26 cellular contexts compared by ENCODE assay signal in genomic region chr17:65572186-65572580, GRCh38. TPM values are rescaled to one million over a fixed set of nuclear protein-coding genes. Genes with fewer than 3 reads are reported as not detected.
A peak's percentile ranks its signal among the peaks of the same experiment; 100 is the strongest.
DNase-seq lines count a peak whose midpoint lies in the region; ATAC-seq and TF ChIP-seq lines count a peak whose summit lies in the region.
"Had no signal": no experiment of that assay in that cellular context is flagged by ENCODE, and none has a peak within 500 bp of the region (broad histone marks: within the 10 kb centered on the region; RNA-seq: fewer than 3 reads in every experiment).

No MANE protein-coding gene starts in this region.

- no peaks in the 10 kb centered on the region for H3K79me2 ChIP-seq in H9 (ENCODE audit: insufficient read depth, low read length)

- H3K79me1 ChIP-seq in H9 (ENCODE audit: insufficient read depth, low read depth, low read length, poor library complexity, severe bottlenecking) (no peaks in the 10 kb centered on the region), neuronal stem cell (ENCODE audit: low read depth, low read length) (no peaks in the 10 kb centered on the region)

- intact Hi-C loops in head of caudate nucleus (cut with DNase I): no loop called here

- H3K14ac ChIP-seq in H9 (ENCODE audit: insufficient read depth, low read length) (no peak overlapping the region), neuronal stem cell (ENCODE audit: low read length) (no peak overlapping the region)

- H2BK15ac ChIP-seq in H9 (ENCODE audit: low read depth, low read length) (no peak overlapping the region), neuronal stem cell (ENCODE audit: low read length) (no peak overlapping the region)

- no peaks in the 10 kb centered on the region; a peak in 1 of 5 replicates for H3K9me3 Mint-ChIP-seq in H9
- H3K9me3 Mint-ChIP-seq in WTC11: no peaks in the 10 kb centered on the region
- H3K9me3 Mint-ChIP-seq: CD4-positive, alpha-beta T cell; T-cell had no signal

- peak overlapping the region; percentile 25 for H3K4me2 ChIP-seq in H9 (ENCODE audit: insufficient read depth, insufficient read length, low read length)
- H3K4me2 ChIP-seq in neuronal stem cell (ENCODE audit: insufficient read depth, low read length, poor library complexity, severe bottlenecking): peak overlapping the region; percentile 23
- H3K4me2 ChIP-seq: A549; BLaER1 treated with 17β-estradiol and CSF1 and Interleukin-3, amounts not matched to agents 10 nM and 100 nM had no signal

- peaks cover 8% of the 10 kb centered on the region for H3K27me3 Mint-ChIP-seq in H9 (ENCODE audit: low read depth)
- peaks cover 13% of the 10 kb centered on the region; the same call in 1 of the 2 replicates for H3K27me3 Mint-ChIP-seq in WTC11 (ENCODE audit: low read depth)
- H3K27me3 Mint-ChIP-seq: CD4-positive, alpha-beta T cell; T-cell had no signal

- H4K5ac ChIP-seq in H9 (ENCODE audit: insufficient read length, low read depth, low read length): no peak overlapping the region

- peak overlapping the region; percentile 45 to 69 for H3K4me3 Mint-ChIP-seq in H9
- peak overlapping the region; percentile 62 for H3K4me3 Mint-ChIP-seq in WTC11
- H3K4me3 Mint-ChIP-seq: CD4-positive, alpha-beta T cell; T-cell had no signal

- no CpG with 5 or more reads among the region's 6 CpGs for WGBS in H9 (ENCODE audit: extremely low coverage, insufficient read length, low lambda C conversion rate)
- WGBS in neuronal stem cell (ENCODE audit: extremely low coverage in 2 of 2, insufficient read length in 2 of 2, insufficient replicate concordance in 1 of 2), 2 donors: no CpG with 5 or more reads among the region's 6 CpGs

- no peak overlapping the region for H3K18ac ChIP-seq in H9 (ENCODE audit: insufficient read length, low read depth, low read length)
- peak overlapping the region; percentile 15 for H3K18ac ChIP-seq in neuronal stem cell (ENCODE audit: low read length)

- H4K8ac ChIP-seq in H9 (replicated peaks; ENCODE audit: insufficient read length, low read depth, low read length) (no peak overlapping the region), neuronal stem cell (ENCODE audit: low read depth, low read length) (no peak overlapping the region)

- H3K36me3 Mint-ChIP-seq in H9 (ENCODE audit: insufficient read depth in 1 of 3, low read depth in 3 of 3): 0 out of 7 replicates have a peak, but pooled peaks cover 0 to 2% (median 0%) of the 10 kb centered on the region in 3 experiments
- no peaks in the 10 kb centered on the region for H3K36me3 Mint-ChIP-seq in WTC11
- H3K36me3 Mint-ChIP-seq: T-cell had no signal

- H3K27me3 ChIP-seq in H9 (ENCODE audit: insufficient read depth, low read length): no peaks in the 10 kb centered on the region; the same call in 1 of the 2 replicates
- no peaks in the 10 kb centered on the region for H3K27me3 ChIP-seq in iPS-15b (ENCODE audit: control insufficient read depth, insufficient read depth, low read length)
- H3K27me3 ChIP-seq in neuronal stem cell (ENCODE audit: control insufficient read depth in 3 of 3, insufficient read depth in 3 of 3, low read depth in 1 of 3, low read length in 3 of 3): peaks cover 0 to 13% (median 0%) of the 10 kb centered on the region in 3 experiments
- no peaks in the 10 kb centered on the region for H3K27me3 ChIP-seq in foreskin keratinocyte
- H3K27me3 ChIP-seq: BLaER1 treated with 17β-estradiol and CSF1 and Interleukin-3, amounts not matched to agents 10 nM and 100 nM had no signal

- no peaks in the 10 kb centered on the region for H4K20me1 ChIP-seq in H9 (ENCODE audit: control insufficient read depth, insufficient read depth, insufficient read length)
- H4K20me1 ChIP-seq: BLaER1 treated with 17β-estradiol and CSF1 and Interleukin-3, amounts not matched to agents 10 nM and 100 nM had no signal

- H3K4me1 ChIP-seq in H9 (ENCODE audit: insufficient read depth, low read length) (peaks cover 12% of the 10 kb centered on the region; the same call in 1 of the 2 replicates), iPS-15b (ENCODE audit: control insufficient read depth, insufficient read depth, low read length) (peaks cover 14% of the 10 kb centered on the region), neuronal stem cell (ENCODE audit: control insufficient read depth in 2 of 2, insufficient read depth in 1 of 2, low read depth in 1 of 2, low read length in 2 of 2) (peaks cover 16 to 18% of the 10 kb centered on the region in 2 donors), foreskin keratinocyte (no peaks in the 10 kb centered on the region)
- H3K4me1 ChIP-seq: A549 had no signal

- H2BK5ac ChIP-seq in H9 (ENCODE audit: insufficient read length, low read length) (no peak overlapping the region), neuronal stem cell (ENCODE audit: low read length) (no peak overlapping the region)

- peaks cover 3% of the 10 kb centered on the region for H3K23me2 ChIP-seq in H9 (ENCODE audit: insufficient read length, low read depth, low read length, poor library complexity, severe bottlenecking)

- H3K27ac ChIP-seq in H9 (ENCODE audit: insufficient read length, low read depth, low read length) (peak overlapping the region; percentile 42), neuronal stem cell (replicated peaks; ENCODE audit: low read length) (no peak overlapping the region), foreskin keratinocyte (no peak overlapping the region)
- H3K27ac ChIP-seq: A549; BLaER1 treated with 17β-estradiol and CSF1 and Interleukin-3, amounts not matched to agents 10 nM and 100 nM had no signal

- ATAC-seq in WTC11 (no peak), foreskin keratinocyte (no peak)
- ATAC-seq: A549, K562, T-cell had no signal

- peak overlapping the region; percentile 6 for H3K4me3 ChIP-seq in iPS-15b (ENCODE audit: low read depth, low read length)
- peak overlapping the region in 1 of 2 donors; percentile 1 for H3K4me3 ChIP-seq in neuronal stem cell (ENCODE audit: low read length in 2 of 2)
- H3K4me3 ChIP-seq: A549; BLaER1 treated with 17β-estradiol and CSF1 and Interleukin-3, amounts not matched to agents 10 nM and 100 nM; K562 had no signal

- H3K36me3 ChIP-seq in iPS-15b (ENCODE audit: control insufficient read depth, insufficient read depth, low read length) (no peaks in the 10 kb centered on the region), neuronal stem cell (replicated peaks in 1 of 2; ENCODE audit: control insufficient read depth in 2 of 2, insufficient read depth in 2 of 2, low read length in 2 of 2) (no peaks in the 10 kb centered on the region)
- H3K36me3 ChIP-seq: BLaER1 treated with 17β-estradiol and CSF1 and Interleukin-3, amounts not matched to agents 10 nM and 100 nM had no signal

- no peak overlapping the region for H2AK5ac ChIP-seq in H9 (ENCODE audit: insufficient read length, low read length)
- H2AK5ac ChIP-seq in neuronal stem cell (ENCODE audit: low read depth, low read length): no peak overlapping the region

- no peak overlapping the region for H2AFZ ChIP-seq in H9 (ENCODE audit: low read length)
- H2AFZ ChIP-seq in neuronal stem cell (ENCODE audit: low read length): peak overlapping the region; percentile 69

- H3K56ac ChIP-seq in H9 (ENCODE audit: insufficient read length, low read depth, low read length): no peak overlapping the region

- H3K9me3 ChIP-seq in H9 (ENCODE audit: control insufficient read depth, low read depth, low read length): no peaks in the 10 kb centered on the region
- no peaks in the 10 kb centered on the region for H3K9me3 ChIP-seq in iPS-15b (ENCODE audit: control insufficient read depth, insufficient read depth, low read length)
- no peaks in the 10 kb centered on the region for H3K9me3 ChIP-seq in neuronal stem cell (replicated peaks in 1 of 2; ENCODE audit: control insufficient read depth in 2 of 2, insufficient read depth in 1 of 2, low read depth in 1 of 2, low read length in 2 of 2)
- H3K9me3 ChIP-seq: A549 had no signal

- DNase-seq in H9: no peak
- no peak for DNase-seq in WTC11 (ENCODE audit: low spot score)
- no peak for DNase-seq in neuronal stem cell (ENCODE audit: low spot score)
- no peak for DNase-seq in head of caudate nucleus
- no peak for DNase-seq in foreskin keratinocyte
- DNase-seq in GM03348 (ENCODE audit: low spot score): no peak
- DNase-seq: AML-193; CD4-positive, alpha-beta T cell; EL; GF-D8; HCEC 1CT; MV-4-11; NCI-H1105; NCI-H1436 treated with DMSO at 0.1 percent for 48 hours; NCI-H187 treated with DMSO at 0.1 percent for 48 hours; NCI-H2171 treated with DMSO at 0.1 percent for 48 hours; NCI-H524 treated with DMSO at 0.1 percent for 48 hours; NCI-H774; NK-92 treated with Interleukin-12 subunit alpha and Interleukin-12 subunit beta, amount 100 ng/mL, for 24 hours; RPMI8226; SHP77; T-cell had no signal

- no peak for TF ChIP-seq CTCF in H9 (conservative IDR thresholded peaks at IDR 0.05)
- TF ChIP-seq CTCF in WTC11 (IDR thresholded peaks at IDR 0.05): no peak
- no peak for TF ChIP-seq CTCF in foreskin keratinocyte (conservative IDR thresholded peaks at IDR 0.05)

- H3K27ac Mint-ChIP-seq in H9 (peak overlapping the region; percentile 96 to 99 (median 97)), WTC11 (peak overlapping the region; percentile 99)
- H3K27ac Mint-ChIP-seq: CD4-positive, alpha-beta T cell; T-cell had no signal

- H4K91ac ChIP-seq in H9 (ENCODE audit: insufficient read length, low read depth, low read length) (no peak overlapping the region), neuronal stem cell (ENCODE audit: low read depth, low read length, poor library complexity) (no peak overlapping the region)

- H3T11ph ChIP-seq in H9 (ENCODE audit: low read length): no peak overlapping the region

- CTCF ChIA-PET in WTC11 (lab: Charles Lee): interaction anchor here (1.2 kb wide), 1 partner anchor 16 kb away, joined by 3 read pairs; no protein-coding TSS in a partner anchor

- H2BK120ac ChIP-seq in H9 (ENCODE audit: low read depth, low read length, poor library complexity, severe bottlenecking) (no peak overlapping the region), neuronal stem cell (ENCODE audit: low read depth, low read length) (no peak overlapping the region)

- H2BK12ac ChIP-seq in H9 (ENCODE audit: insufficient read length, low read depth, low read length) (no peak overlapping the region), neuronal stem cell (ENCODE audit: low read length) (no peak overlapping the region)

- H3K9ac ChIP-seq in H9 (ENCODE audit: extremely low read depth, insufficient read length, low read length): no peak overlapping the region
- H3K9ac ChIP-seq in iPS-15b (ENCODE audit: low read depth, low read length): no peak overlapping the region
- no peak overlapping the region for H3K9ac ChIP-seq in neuronal stem cell (ENCODE audit: low read depth, low read length, poor library complexity)
- H3K9ac ChIP-seq: BLaER1 treated with 17β-estradiol and CSF1 and Interleukin-3, amounts not matched to agents 10 nM and 100 nM had no signal

- H2BK20ac ChIP-seq in H9 (ENCODE audit: low read depth, low read length, poor library complexity, severe bottlenecking): no peak overlapping the region

- POLR2A ChIA-PET in WTC11 (lab: Charles Lee): interaction anchor here (0.7 to 0.8 kb wide), 2 partner anchors 11 to 14 kb away, joined by 4 to 7 read pairs; no protein-coding TSS in a partner anchor

- H3K4ac ChIP-seq in H9 (ENCODE audit: low read depth, low read length) (no peak overlapping the region), neuronal stem cell (ENCODE audit: low read length) (no peak overlapping the region)

- H3K4me1 Mint-ChIP-seq in H9: peaks cover 58 to 61% of the 10 kb centered on the region in 2 experiments
- peaks cover 70% of the 10 kb centered on the region for H3K4me1 Mint-ChIP-seq in WTC11
- H3K4me1 Mint-ChIP-seq: T-cell had no signal

- H3K23ac ChIP-seq in H9 (ENCODE audit: insufficient read length, low read depth, low read length): no peak overlapping the region
- H3K23ac ChIP-seq in neuronal stem cell (ENCODE audit: low read depth, low read length, poor library complexity): no peak overlapping the region

RNA-seq across cellular contexts. Expression of gene AXIN2, which starts 10.7 kb away (rescaled TPM):
- total RNA-seq in H9 (2021) (35.0 and 35.6 TPM in 2 replicates), WTC11 (2021) (35.0 to 37.3 TPM (median 37.0 TPM) in 3 replicates), foreskin keratinocyte (0.21 and 0.34 TPM in 2 replicates)
- polyA plus RNA-seq in neuronal stem cell (2013, experiment 1 of 2): 7.2 TPM
- polyA plus RNA-seq in neuronal stem cell (2013, experiment 2 of 2): 7.1 TPM
- polyA plus RNA-seq in foreskin keratinocyte: 0.07 TPM in 2 replicates

Comparison
In these comparisons a context has a peak if more than half of its experiments do, and no peak if none do; other contexts are left out.
1. RNA of gene AXIN2, which starts 10.7 kb away (total RNA-seq): 35.0 to 37.3 TPM in WTC11 and 35.0 to 35.6 TPM in H9; 0.21 to 0.34 TPM in foreskin keratinocyte; every median in the first group is over 10 times any median in the second.